In genomic region chr20:38806855-38807655, GRCh38 we compare ENCODE assay signal across 8 cellular contexts. TPM values are rescaled to one million over a fixed set of nuclear protein-coding genes. Genes with fewer than 3 reads are reported as not detected.
DNase-seq lines count a peak whose midpoint lies in the region; ATAC-seq and FAIRE-seq lines count a peak whose summit lies in the region.

No MANE protein-coding gene starts in this region.

- H3K4me3 Mint-ChIP-seq in activated naive CD8-positive, alpha-beta T cell treated with anti-CD3 and anti-CD28 coated beads, Interleukin-2, amount 10 ng/mL, durations not matched to agents 7 days and 5 days: peak overlapping the region; percentile 80

- no peak overlapping the region for H4K91ac ChIP-seq in mesenchymal stem cell (ENCODE audit: low read length)

- H3K4me3 ChIP-seq in mesenchymal stem cell (ENCODE audit: insufficient read depth in 1 of 2, low read depth in 1 of 2, low read length in 2 of 2) (no peak overlapping the region), subcutaneous abdominal adipose tissue (ENCODE audit: low read depth in 1 of 5, low read length in 5 of 5) (peak overlapping the region; percentile 60 to 76 (median 72))

- H3K27ac ChIP-seq in mesenchymal stem cell (ENCODE audit: low read length, poor library complexity, severe bottlenecking) (no peak overlapping the region), subcutaneous abdominal adipose tissue (ENCODE audit: low read depth, low read length) (no peak overlapping the region)

- H2AFZ ChIP-seq in mesenchymal stem cell (ENCODE audit: low read depth, low read length): no peak overlapping the region

- peak overlapping the region; percentile 61 for H3K27ac Mint-ChIP-seq in activated naive CD8-positive, alpha-beta T cell treated with anti-CD3 and anti-CD28 coated beads, Interleukin-2, amount 10 ng/mL, durations not matched to agents 7 days and 5 days

- H2AK5ac ChIP-seq in mesenchymal stem cell (ENCODE audit: low read length, severe bottlenecking): no peak overlapping the region

- H3K9me3 Mint-ChIP-seq in activated naive CD8-positive, alpha-beta T cell treated with anti-CD3 and anti-CD28 coated beads, Interleukin-2, amount 10 ng/mL, durations not matched to agents 7 days and 5 days: no peaks in the 10 kb centered on the region

- ATAC-seq in GM18907 (IDR thresholded peaks at IDR 0.05; ENCODE audit: unreplicated experiment): peak; percentile 35
- no peak for ATAC-seq in activated naive CD8-positive, alpha-beta T cell treated with anti-CD3 and anti-CD28 coated beads, Interleukin-2, amount 10 ng/mL, durations not matched to agents 7 days and 5 days (ENCODE audit: low read depth)
- no peak for ATAC-seq in GM19328 (IDR thresholded peaks at IDR 0.05; ENCODE audit: unreplicated experiment)
- no peak for ATAC-seq in HG02763 (IDR thresholded peaks at IDR 0.05; ENCODE audit: unreplicated experiment)

- no peak overlapping the region for H3K14ac ChIP-seq in mesenchymal stem cell (ENCODE audit: low read length in 2 of 2)

- H3K9ac ChIP-seq in mesenchymal stem cell (ENCODE audit: low read length) (no peak overlapping the region), subcutaneous abdominal adipose tissue (ENCODE audit: low read length in 5 of 5) (peak overlapping the region in 2 of 5 donors; percentile 58 to 73)

- no peak overlapping the region for H2BK15ac ChIP-seq in mesenchymal stem cell (ENCODE audit: low read depth, poor library complexity, severe bottlenecking)

- POLR2A ChIA-PET in activated naive CD8-positive, alpha-beta T cell treated with anti-CD3 and anti-CD28 coated beads, Interleukin-2, amount 10 ng/mL, durations not matched to agents 7 days and 5 days (lab: Charles Lee): interaction anchor here (0.6 to 2.9 kb wide), 11 partner anchors 8 to 121 kb away, joined by 3 to 15 read pairs (median 5); no protein-coding TSS in a partner anchor

- no peak overlapping the region for H2BK120ac ChIP-seq in mesenchymal stem cell (ENCODE audit: low read depth, low read length)

- no peak overlapping the region for H2BK5ac ChIP-seq in mesenchymal stem cell (ENCODE audit: low read depth, low read length, poor library complexity, severe bottlenecking)

- no peak overlapping the region for H3K18ac ChIP-seq in mesenchymal stem cell (ENCODE audit: low read depth in 1 of 2, low read length in 2 of 2)

- WGBS in mesenchymal stem cell: 29% methylated on average over 32 of the region's 32 CpGs

- H3K9me3 ChIP-seq in mesenchymal stem cell (ENCODE audit: control insufficient read depth, low read length): no peaks in the 10 kb centered on the region
- H3K9me3 ChIP-seq in subcutaneous abdominal adipose tissue (ENCODE audit: control insufficient read depth in 5 of 5, low read length in 5 of 5): no peaks in the 10 kb centered on the region

- no peak overlapping the region for H4K8ac ChIP-seq in mesenchymal stem cell (ENCODE audit: low read length)

- peak; percentile 80 for DNase-seq in NCI-H748 (lab: John Stamatoyannopoulos, UW; ENCODE audit: unreplicated experiment)
- no peak for DNase-seq in activated naive CD8-positive, alpha-beta T cell treated with anti-CD3 and anti-CD28 coated beads, Interleukin-2, amount 10 ng/mL, durations not matched to agents 7 days and 5 days
- no peak for DNase-seq in mesenchymal stem cell
- no peak for DNase-seq in RCC 7860 (ENCODE audit: low spot score)

- peaks cover 21% of the 10 kb centered on the region for H3K4me1 ChIP-seq in mesenchymal stem cell (ENCODE audit: control insufficient read depth, insufficient read depth, low read depth, low read length)
- peaks cover 0 to 77% (median 40%) of the 10 kb centered on the region in 5 donors for H3K4me1 ChIP-seq in subcutaneous abdominal adipose tissue (ENCODE audit: control insufficient read depth in 5 of 5, insufficient read depth in 5 of 5, low read length in 5 of 5)

- no peaks in the 10 kb centered on the region for H3K36me3 ChIP-seq in mesenchymal stem cell (ENCODE audit: control insufficient read depth in 1 of 2, insufficient read depth in 2 of 2, low read depth in 1 of 2, low read length in 2 of 2)
- H3K36me3 ChIP-seq in subcutaneous abdominal adipose tissue (ENCODE audit: control insufficient read depth in 5 of 5, insufficient read depth in 5 of 5, low read length in 5 of 5): peaks cover 0 to 4% (median 0%) of the 10 kb centered on the region in 5 donors

- peak overlapping the region; percentile 98 for H3K4me2 ChIP-seq in mesenchymal stem cell (ENCODE audit: low read length, poor library complexity, severe bottlenecking)

- FAIRE-seq in RCC 7860 (lab: Jason Lieb, UNC): no peak

- no peak overlapping the region for H2BK12ac ChIP-seq in mesenchymal stem cell (ENCODE audit: low read length in 2 of 2)

- peaks cover 66% of the 10 kb centered on the region for H3K4me1 Mint-ChIP-seq in activated naive CD8-positive, alpha-beta T cell treated with anti-CD3 and anti-CD28 coated beads, Interleukin-2, amount 10 ng/mL, durations not matched to agents 7 days and 5 days

- H3K27me3 ChIP-seq in mesenchymal stem cell (ENCODE audit: control insufficient read depth in 1 of 2, insufficient read depth in 1 of 2, low read length in 2 of 2) (peaks cover 65 to 78% of the 10 kb centered on the region in 2 experiments), subcutaneous abdominal adipose tissue (ENCODE audit: control insufficient read depth in 5 of 5, insufficient read depth in 4 of 5, low read length in 5 of 5) (peaks cover 16 to 40% (median 27%) of the 10 kb centered on the region in 5 donors)

- H3K27me3 Mint-ChIP-seq in activated naive CD8-positive, alpha-beta T cell treated with anti-CD3 and anti-CD28 coated beads, Interleukin-2, amount 10 ng/mL, durations not matched to agents 7 days and 5 days: no peaks in the 10 kb centered on the region

- peaks cover 35% of the 10 kb centered on the region for H3K36me3 Mint-ChIP-seq in activated naive CD8-positive, alpha-beta T cell treated with anti-CD3 and anti-CD28 coated beads, Interleukin-2, amount 10 ng/mL, durations not matched to agents 7 days and 5 days

- H3K4ac ChIP-seq in mesenchymal stem cell (ENCODE audit: low read depth in 1 of 2, low read length in 2 of 2): no peak overlapping the region

- H3K79me1 ChIP-seq in mesenchymal stem cell (replicated peaks; ENCODE audit: low read length, poor library complexity, severe bottlenecking): no peaks in the 10 kb centered on the region

- no peak overlapping the region for H3K23ac ChIP-seq in mesenchymal stem cell (ENCODE audit: low read length in 2 of 2)

RNA-seq across cellular contexts. Expression of gene PPP1R16B, which starts 1.6 kb away (rescaled TPM):
- total RNA-seq in activated naive CD8-positive, alpha-beta T cell treated with anti-CD3 and anti-CD28 coated beads, Interleukin-2, amount 10 ng/mL, durations not matched to agents 7 days and 5 days: 10 to 100 TPM; 72.9 to 73.4 TPM
- polyA plus RNA-seq in mesenchymal stem cell (2013, experiment 1 of 2): not detected
- polyA plus RNA-seq in mesenchymal stem cell (2013, experiment 2 of 2): not detected

RNA-seq across cellular contexts. Expression of gene ACTR5, which starts 58.8 kb away (rescaled TPM):
- total RNA-seq in activated naive CD8-positive, alpha-beta T cell treated with anti-CD3 and anti-CD28 coated beads, Interleukin-2, amount 10 ng/mL, durations not matched to agents 7 days and 5 days: 10 to 100 TPM; 10.4 to 11.9 TPM
- polyA plus RNA-seq in mesenchymal stem cell (2013, experiment 1 of 2): 3.1 TPM
- 3.0 TPM for polyA plus RNA-seq in mesenchymal stem cell (2013, experiment 2 of 2)

Comparison
In these comparisons a context has a peak if more than half of its experiments do, and no peak if none do; other contexts are left out.
1. H3K4me3 ChIP-seq: peak in subcutaneous abdominal adipose tissue (5 of 5); none in mesenchymal stem cell (0 of 2).